ENCODE assay signal across 19 cellular contexts in the genomic region with DNA sequence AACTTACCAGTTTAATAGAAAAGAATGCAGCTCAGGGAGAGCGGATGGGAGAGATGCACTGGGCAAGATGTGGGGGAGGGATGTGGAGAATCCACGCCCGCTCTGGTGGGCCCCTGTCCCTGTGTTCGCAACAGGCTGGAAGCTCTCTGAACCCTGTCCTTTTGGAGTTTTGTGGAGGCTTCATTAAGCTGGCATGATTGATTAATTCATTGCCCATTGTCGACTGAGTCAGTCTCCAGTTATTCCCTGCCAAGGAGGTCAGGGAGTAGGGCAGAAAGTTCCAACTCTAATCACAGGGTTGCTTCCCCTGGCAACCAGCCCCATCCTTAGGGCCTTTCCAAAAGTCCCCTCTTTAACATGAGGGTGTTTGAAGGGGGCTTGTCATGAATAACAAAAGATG.
"Had no signal": no experiment of that assay in that cellular context is flagged by ENCODE, and none has a peak within 500 bp of the region (broad histone marks: within the 10 kb centered on the region; RNA-seq: fewer than 3 reads in every experiment).

No MANE protein-coding gene starts in this region.

- H3K36me3 ChIP-seq: heart right ventricle, tibial nerve, uterus had no signal

- H3K27me3 ChIP-seq: body of pancreas, heart right ventricle, tibial nerve, uterus had no signal

- H3K9me3 ChIP-seq: uterus had no signal

- H3K27ac ChIP-seq: body of pancreas, tibial nerve, uterus had no signal

- DNase-seq: activated CD4-positive, alpha-beta memory T cell treated with anti-CD3 and anti-CD28 coated beads for 36 hours; activated CD4-positive, alpha-beta T cell treated with anti-CD3 and anti-CD28 coated beads for 36 hours; activated naive CD4-positive, alpha-beta T cell treated with Interleukin-2 at 50 U/mL for 16 hours; activated naive CD8-positive, alpha-beta T cell treated with anti-CD3 and anti-CD28 coated beads, Interleukin-2, amount 10 ng/mL, durations not matched to agents 7 days and 5 days; amygdala; body of pancreas; heart right ventricle; mesenchymal stem cell; occipital lobe; posterior cingulate gyrus; stimulated activated CD4-positive, alpha-beta T cell treated with anti-CD3 and anti-CD28 coated beads, Interleukin-12 subunit alpha, Interleukin-12 subunit beta, amount 100 ng/mL, for 4 hours; stimulated activated CD4-positive, alpha-beta T cell treated with anti-CD3 and anti-CD28 coated beads, Interleukin-1b, Interleukin-23, amount 100 ng/mL, for 48 hours; stimulated activated CD8-positive, alpha-beta memory T cell treated with anti-CD3 and anti-CD28 coated beads, Interleukin-4, amount 100 ng/mL, for 48 hours; stimulated activated naive CD4-positive, alpha-beta T cell treated with Interleukin-2 at 50 U/mL for 16 hours; uterus had no signal

- H3K4me3 ChIP-seq: body of pancreas, heart right ventricle, tibial nerve, uterus had no signal

- ATAC-seq: activated CD4-positive, alpha-beta T cell treated with anti-CD3 and anti-CD28 coated beads for 36 hours; body of pancreas; esophagus mucosa; natural killer cell treated with Interleukin-12 subunit alpha and Interleukin-12 subunit beta and Interleukin-15 and Interleukin-18, amount 100 ng/mL, for 72 hours; WTC11 had no signal

- H3K4me1 ChIP-seq: tibial nerve, uterus had no signal
